8 cellular contexts compared by ENCODE assay signal in the genomic region with DNA sequence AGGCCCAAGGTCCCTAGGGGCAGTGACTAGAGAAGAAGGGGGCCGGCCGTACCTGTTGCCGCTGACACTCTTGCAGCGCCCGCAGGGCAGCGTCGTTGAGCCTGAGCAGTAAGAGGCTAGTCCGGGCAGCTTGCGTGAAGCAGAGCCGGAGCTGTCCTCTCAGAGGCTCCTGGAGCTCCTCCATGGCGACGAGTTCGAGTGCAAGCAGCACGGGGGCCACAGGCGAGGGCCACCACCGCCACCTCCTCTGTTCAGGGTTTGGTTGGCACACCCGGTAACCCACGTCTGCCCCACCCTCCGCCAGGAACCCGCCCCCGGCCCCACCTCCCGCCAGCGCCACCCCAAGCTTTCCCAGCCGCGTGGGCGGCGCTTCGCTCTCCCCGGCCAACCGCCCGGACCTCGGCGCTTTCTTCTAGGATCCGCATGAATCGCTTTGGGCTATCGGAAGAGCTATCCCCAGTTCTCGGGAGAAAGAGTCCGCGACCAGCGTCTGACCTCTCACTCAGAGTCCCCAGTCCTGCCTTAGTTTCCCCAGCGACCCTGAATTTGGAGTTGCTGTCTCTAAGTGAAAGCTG. TPM values are rescaled to one million over a fixed set of nuclear protein-coding genes. Genes with fewer than 3 reads are reported as not detected.
A peak's percentile ranks its signal among the peaks of the same experiment; 100 is the strongest.
DNase-seq lines count a peak whose midpoint lies in the region; ATAC-seq and TF ChIP-seq lines count a peak whose summit lies in the region.

Gene ELL3 (minus strand): TSS at position 249 of the 575 bp plus-strand sequence. CDS start 65 bp downstream, at position 184.

- ATAC-seq in GM18867 (IDR thresholded peaks at IDR 0.05; ENCODE audit: unreplicated experiment) (peak; percentile 40), HG03097 (IDR thresholded peaks at IDR 0.05; ENCODE audit: low FRiP score, unreplicated experiment) (peak; percentile 33), lung (ENCODE audit: insufficient read depth, low FRiP score) (peak; percentile 91)

- H3K4me1 ChIP-seq in A673 (ENCODE audit: insufficient read depth, low read length, poor library complexity, severe bottlenecking) = peaks cover 11% of the 10 kb centered on the region
- peaks cover 0 to 4% of the 10 kb centered on the region in 2 donors for H3K4me1 ChIP-seq in lung (ENCODE audit: control insufficient read depth in 2 of 2, insufficient read depth in 2 of 2, low read length in 2 of 2)

- CTCF ChIA-PET in A673 (lab: Charles Lee) = interaction anchor here (0.5 to 1.1 kb wide), 3 partner anchors 9 to 12 kb away, joined by 3 to 7 read pairs (median 4); no protein-coding TSS in a partner anchor
- CTCF ChIA-PET in activated CD4-positive, alpha-beta T cell treated with anti-CD3 and anti-CD28 coated beads, Interleukin-2, amount 10 ng/mL, durations not matched to agents 7 days and 5 days (lab: Charles Lee) = interaction anchor here (0.9 to 2.5 kb wide), 7 partner anchors 9 to 31 kb away, joined by 3 to 8 read pairs (median 3); partner anchors contain the start of gene PDIA3

- peaks cover 20% of the 10 kb centered on the region for H3K36me3 Mint-ChIP-seq in activated CD4-positive, alpha-beta T cell treated with anti-CD3 and anti-CD28 coated beads, Interleukin-2, amount 10 ng/mL, durations not matched to agents 7 days and 5 days (ENCODE audit: low read depth)
- H3K36me3 Mint-ChIP-seq in dendritic cell treated with granulocyte-macrophage colony-stimulating factor and Interleukin-4, amounts not matched to agents 40 ng/mL and 50 ng/mL, for 4 days (ENCODE audit: low read depth) = peaks cover 46% of the 10 kb centered on the region

- H3K4me3 Mint-ChIP-seq in activated CD4-positive, alpha-beta T cell treated with anti-CD3 and anti-CD28 coated beads, Interleukin-2, amount 10 ng/mL, durations not matched to agents 7 days and 5 days = peak within 1 kb of the TSS; percentile 92
- peak within 1 kb of the TSS; percentile 88 for H3K4me3 Mint-ChIP-seq in dendritic cell treated with granulocyte-macrophage colony-stimulating factor and Interleukin-4, amounts not matched to agents 40 ng/mL and 50 ng/mL, for 4 days

- no peaks in the 10 kb centered on the region for H3K27me3 ChIP-seq in A673 (replicated peaks; ENCODE audit: insufficient read depth, low read depth, low read length, poor library complexity)
- H3K27me3 ChIP-seq in lung (ENCODE audit: control insufficient read depth, insufficient read depth) = no peaks in the 10 kb centered on the region

- DNase-seq in A673 (ENCODE audit: low spot score) = peak; percentile 87
- DNase-seq in NCI-H345 treated with DMSO at 0.1 percent for 48 hours (lab: John Stamatoyannopoulos, UW; ENCODE audit: unreplicated experiment) = peak; percentile 77
- DNase-seq in activated CD4-positive, alpha-beta T cell treated with anti-CD3 and anti-CD28 coated beads, Interleukin-2, amount 10 ng/mL, durations not matched to agents 7 days and 5 days = peak; percentile 81
- DNase-seq in lung (ENCODE audit: low spot score) = peak; percentile 80
- DNase-seq in stimulated activated CD8-positive, alpha-beta memory T cell treated with anti-CD3 and anti-CD28 coated beads, Interleukin-12 subunit alpha, Interleukin-12 subunit beta, amount 100 ng/mL, for 4 hours (ENCODE audit: low read depth) = peak; percentile 69

- no peaks in the 10 kb centered on the region for H3K9me3 Mint-ChIP-seq in activated CD4-positive, alpha-beta T cell treated with anti-CD3 and anti-CD28 coated beads, Interleukin-2, amount 10 ng/mL, durations not matched to agents 7 days and 5 days
- H3K9me3 Mint-ChIP-seq in dendritic cell treated with granulocyte-macrophage colony-stimulating factor and Interleukin-4, amounts not matched to agents 40 ng/mL and 50 ng/mL, for 4 days = no peaks in the 10 kb centered on the region

- H3K27ac ChIP-seq in A673 (ENCODE audit: low read depth, low read length, poor library complexity, severe bottlenecking) (peak within 1 kb of the TSS; percentile 86), lung (ENCODE audit: low read depth in 1 of 2, low read length in 1 of 2) (peak within 1 kb of the TSS; percentile 70 to 77)

- TF ChIP-seq CTCF in A673 (conservative IDR thresholded peaks at IDR 0.05; ENCODE audit: low read depth, low read length) (no peak), lung (IDR thresholded peaks at IDR 0.05; ENCODE audit: control extremely low read depth, extremely low read depth) (no peak)

- 2 to 3% methylated on average over 27 to 41 of the region's 41 CpGs for WGBS in lung, 2 donors

- H3K4me3 ChIP-seq in A673 (ENCODE audit: low read depth, low read length, poor library complexity, severe bottlenecking) (peak within 1 kb of the TSS; percentile 75), lung (peak within 1 kb of the TSS; percentile 25)

- H3K4me1 Mint-ChIP-seq in activated CD4-positive, alpha-beta T cell treated with anti-CD3 and anti-CD28 coated beads, Interleukin-2, amount 10 ng/mL, durations not matched to agents 7 days and 5 days = peaks cover 36% of the 10 kb centered on the region
- peaks cover 56% of the 10 kb centered on the region for H3K4me1 Mint-ChIP-seq in dendritic cell treated with granulocyte-macrophage colony-stimulating factor and Interleukin-4, amounts not matched to agents 40 ng/mL and 50 ng/mL, for 4 days (ENCODE audit: low read depth)

- intact Hi-C loops in A673 (cut with micrococcal nuclease; ENCODE audit: unreplicated experiment) = no loop called here
- intact Hi-C loops in dendritic cell treated with granulocyte-macrophage colony-stimulating factor and Interleukin-4, amounts not matched to agents 40 ng/mL and 50 ng/mL, for 4 days (cut with micrococcal nuclease) = loop anchor here (1.0 to 10.0 kb wide), 2 partner anchors 16 to 48 kb away; partner anchors contain the start of genes MFAP1 and WDR76

- H3K36me3 ChIP-seq in A673 (ENCODE audit: insufficient read depth, low read length, poor library complexity, severe bottlenecking) = peaks cover 16% of the 10 kb centered on the region
- peaks cover 6 to 9% of the 10 kb centered on the region in 2 donors for H3K36me3 ChIP-seq in lung (ENCODE audit: control insufficient read depth in 2 of 2, insufficient read depth in 2 of 2, low read length in 2 of 2)

- POLR2A ChIA-PET in A673 (lab: Charles Lee; ENCODE audit: low non-redundant PET) = no interaction called here
- POLR2A ChIA-PET in activated CD4-positive, alpha-beta T cell treated with anti-CD3 and anti-CD28 coated beads, Interleukin-2, amount 10 ng/mL, durations not matched to agents 7 days and 5 days (lab: Charles Lee) = interaction anchor here (0.9 to 1.2 kb wide), 2 partner anchors 24 to 48 kb away, joined by 3 to 4 read pairs; partner anchors contain the start of genes HYPK and MFAP1

- H3K9me3 ChIP-seq in A673 (ENCODE audit: low read depth, low read length, poor library complexity, severe bottlenecking) = no peaks in the 10 kb centered on the region
- H3K9me3 ChIP-seq in lung (ENCODE audit: control insufficient read depth in 2 of 2, insufficient read depth in 1 of 2, low read length in 1 of 2) = no peaks in the 10 kb centered on the region

- no TSS peak for BruUV-seq in A673 (replicated peaks; lab: Mats Ljungman, UMichigan)

- H3K27me3 Mint-ChIP-seq in activated CD4-positive, alpha-beta T cell treated with anti-CD3 and anti-CD28 coated beads, Interleukin-2, amount 10 ng/mL, durations not matched to agents 7 days and 5 days = peaks cover 3% of the 10 kb centered on the region
- H3K27me3 Mint-ChIP-seq in dendritic cell treated with granulocyte-macrophage colony-stimulating factor and Interleukin-4, amounts not matched to agents 40 ng/mL and 50 ng/mL, for 4 days = no peaks in the 10 kb centered on the region

- peak within 1 kb of the TSS; percentile 95 for H3K27ac Mint-ChIP-seq in activated CD4-positive, alpha-beta T cell treated with anti-CD3 and anti-CD28 coated beads, Interleukin-2, amount 10 ng/mL, durations not matched to agents 7 days and 5 days
- peak within 1 kb of the TSS; percentile 95 for H3K27ac Mint-ChIP-seq in dendritic cell treated with granulocyte-macrophage colony-stimulating factor and Interleukin-4, amounts not matched to agents 40 ng/mL and 50 ng/mL, for 4 days

RNA-seq across cellular contexts. Expression of gene ELL3, which starts in this region (rescaled TPM):
- total RNA-seq in A673 (2021) (1.7 and 3.0 TPM in 2 replicates), lung (10 to 100 TPM in 1 of 2 donors, 1 to 10 TPM in 1; 4.8 to 15.5 TPM)
- total RNA-seq in activated CD4-positive, alpha-beta T cell treated with anti-CD3 and anti-CD28 coated beads, Interleukin-2, amount 10 ng/mL, durations not matched to agents 7 days and 5 days = 1 to 10 TPM; 2.5 to 2.9 TPM
- 1 to 10 TPM; 3.6 to 4.2 TPM for polyA plus RNA-seq in lung

Comparison
In these comparisons a context has a peak if more than half of its experiments do, and no peak if none do; other contexts are left out.
1. Peak in every context shown above with its lines: DNase-seq, ATAC-seq, H3K4me3 ChIP-seq and H3K27ac ChIP-seq.
2. ATAC-seq: peak in every context shown above with its lines; median percentile 91 in lung; 40 in GM18867; 33 in HG03097.